8 cellular contexts compared by ENCODE assay signal in the genomic region with DNA sequence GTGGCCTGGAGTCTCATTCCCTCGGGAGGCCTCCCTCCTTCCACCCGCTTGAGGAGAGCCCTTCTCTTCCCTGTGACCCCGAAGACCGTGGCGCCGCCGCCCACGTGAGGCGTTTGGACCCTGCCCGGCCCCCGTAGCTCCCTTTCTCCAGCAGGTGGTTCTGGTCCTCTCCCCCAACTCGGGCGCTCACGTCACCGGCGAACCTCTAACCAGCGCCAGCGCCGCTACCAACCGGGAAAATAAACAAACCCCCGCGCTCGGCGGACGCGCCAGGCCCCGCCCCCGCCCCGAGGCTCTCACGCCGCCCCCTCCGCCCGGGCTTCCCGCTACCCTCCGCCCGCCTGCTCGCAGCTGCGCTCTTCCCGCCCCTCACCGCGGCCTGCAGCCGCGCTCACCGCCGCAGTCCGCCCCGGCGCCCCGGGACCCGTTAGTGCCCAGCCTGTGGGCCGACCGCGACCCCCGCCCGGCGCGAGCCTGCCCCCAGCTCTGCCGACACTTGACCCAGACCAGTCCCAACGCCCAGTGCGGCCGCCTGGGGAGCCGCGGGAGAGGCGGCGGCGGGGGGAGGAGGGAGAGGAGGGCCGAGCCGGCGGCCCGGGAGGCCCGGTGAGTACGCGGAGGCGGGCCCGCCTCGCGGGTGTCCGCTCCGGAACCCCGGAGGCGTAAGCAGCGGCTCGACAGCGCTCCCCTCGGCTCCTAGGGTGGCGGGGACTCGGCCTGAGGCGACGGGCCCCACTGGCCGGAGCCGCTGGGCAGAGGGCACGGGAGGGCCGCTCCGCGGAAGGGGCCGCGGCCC.
DNase-seq lines count a peak whose midpoint lies in the region; ATAC-seq, FAIRE-seq and TF ChIP-seq lines count a peak whose summit lies in the region.
"Not testable (repeated sequence)": the region's sequence is repeated elsewhere in the genome, so short reads cannot be mapped to it uniquely, and the experiment has no call there.

No MANE protein-coding gene starts in this region.

- H3K36me3 ChIP-seq in OCI-LY1 (ENCODE audit: insufficient read depth, low read length); mucosa of stomach (ENCODE audit: control insufficient read depth, insufficient read depth, low read length): not testable (repeated sequence)
- H3K36me3 ChIP-seq in esophagus muscularis mucosa: peaks cover 0 to 24% (median 16%) of the 10 kb centered on the region in 4 donors

- TF ChIP-seq POLR2A in esophagus muscularis mucosa (IDR thresholded peaks at IDR 0.05; ENCODE audit: low read depth): not testable (repeated sequence)

- peak; percentile 73 for ATAC-seq in GM21447 (IDR thresholded peaks at IDR 0.05; ENCODE audit: unreplicated experiment)

- not testable (repeated sequence) for H3F3A ChIP-seq in OCI-LY1 (ENCODE audit: insufficient read depth, low read length)

- H3K9ac ChIP-seq in OCI-LY1 (ENCODE audit: low read length) (peak overlapping the region; percentile 85), mucosa of stomach (ENCODE audit: low read length) (peak overlapping the region; percentile 52)

- 0% methylated on average over 17 of the region's 97 CpGs for WGBS in esophagus muscularis mucosa

- H3K27ac ChIP-seq in OCI-LY1 (ENCODE audit: low read depth, low read length, poor library complexity, severe bottlenecking): not testable (repeated sequence)
- H3K27ac ChIP-seq in esophagus muscularis mucosa (replicated peaks in 1 of 4): peak overlapping the region; percentile 92 to 96 (median 96)

- not testable (repeated sequence) for TF ChIP-seq EP300 in esophagus muscularis mucosa (IDR thresholded peaks at IDR 0.05)

- not testable (repeated sequence) for H3K79me2 ChIP-seq in OCI-LY1 (ENCODE audit: insufficient read depth, low read length)

- DNase-seq in D721Med (ENCODE audit: insufficient read length, low spot score) (peak; percentile 27), HUDEP-2 (lab: John Stamatoyannopoulos, UW; ENCODE audit: unreplicated experiment in 76 of 76) (peak in 65 of 76 experiments; percentile 8 to 72 (median 53)), esophagus muscularis mucosa (ENCODE audit: extremely low spot score) (peak; percentile 96)
- peak; percentile 80 for DNase-seq in activated T-cell treated with anti-CD3 and anti-CD28 coated beads, Interleukin-2, amount 50 U/mL, for 1 hour
- DNase-seq in stimulated activated CD8-positive, alpha-beta memory T cell treated with anti-CD3 and anti-CD28 coated beads, Interleukin-4, amount 100 ng/mL, for 24 hours (ENCODE audit: low read depth): peak; percentile 57

- H3K4me1 ChIP-seq in OCI-LY1 (ENCODE audit: insufficient read depth, low read length, severe bottlenecking) (peaks cover 10% of the 10 kb centered on the region), esophagus muscularis mucosa (peaks cover 10 to 31% (median 24%) of the 10 kb centered on the region in 4 donors)
- H3K4me1 ChIP-seq in mucosa of stomach (ENCODE audit: control insufficient read depth, insufficient read depth, low read length): not testable (repeated sequence)

- H2AFZ ChIP-seq in OCI-LY1 (ENCODE audit: low read length): not testable (repeated sequence)

- H3K4me3 ChIP-seq in OCI-LY1 (ENCODE audit: low read depth, low read length, poor library complexity, severe bottlenecking): peak overlapping the region; percentile 83
- H3K4me3 ChIP-seq in esophagus muscularis mucosa: peak overlapping the region; percentile 77 to 95 (median 82)
- H3K4me3 ChIP-seq in mucosa of stomach (ENCODE audit: low read length): not testable (repeated sequence)

- not testable (repeated sequence) for H3K9me2 ChIP-seq in OCI-LY1 (ENCODE audit: low read depth, low read length)

- not testable (repeated sequence) for TF ChIP-seq CTCF in D721Med (IDR thresholded peaks at IDR 0.05; ENCODE audit: insufficient read depth, missing control alignments); OCI-LY1 (IDR thresholded peaks at IDR 0.05; ENCODE audit: low read length)
- TF ChIP-seq CTCF in esophagus muscularis mucosa (IDR thresholded peaks at IDR 0.05): peak in 2 of 3 experiments; percentile 4 to 28

- FAIRE-seq in D721Med (lab: Jason Lieb, UNC): not testable (repeated sequence)

- H3K4me2 ChIP-seq in OCI-LY1 (ENCODE audit: low read length): peak overlapping the region; percentile 76

- H3K27me3 ChIP-seq in OCI-LY1 (ENCODE audit: insufficient read depth, low read length); esophagus muscularis mucosa; mucosa of stomach (ENCODE audit: control insufficient read depth, insufficient read depth, low read length): not testable (repeated sequence)

- intact Hi-C loops in esophagus muscularis mucosa (cut with DNase I): loop anchor here (5.0 kb wide), 1 partner anchor 63 kb away; a partner anchor contains a TSS

- not testable (repeated sequence) for H4K20me1 ChIP-seq in OCI-LY1 (ENCODE audit: insufficient read depth, low read length)

- not testable (repeated sequence) for H3K9me3 ChIP-seq in OCI-LY1 (ENCODE audit: low read length); esophagus muscularis mucosa; mucosa of stomach (ENCODE audit: control insufficient read depth, low read length)

Comparison
In these comparisons a context has a peak if more than half of its experiments do, and no peak if none do; other contexts are left out.
1. DNase-seq: peak in every context shown above with its lines; median percentile 96 in esophagus muscularis mucosa; 80 in activated T-cell treated with anti-CD3 and anti-CD28 coated beads, Interleukin-2, amount 50 U/mL, for 1 hour; 57 in stimulated activated CD8-positive, alpha-beta memory T cell treated with anti-CD3 and anti-CD28 coated beads, Interleukin-4, amount 100 ng/mL, for 24 hours; 53 in HUDEP-2; 27 in D721Med.